ENCODE assay signal across 14 cellular contexts in genomic region chr6:163668061-163668426, GRCh38.
DNase-seq lines count a peak whose midpoint lies in the region; ATAC-seq, FAIRE-seq and TF ChIP-seq lines count a peak whose summit lies in the region.
"Had no signal": no experiment of that assay in that cellular context is flagged by ENCODE, and none has a peak within 500 bp of the region (broad histone marks: within the 10 kb centered on the region; RNA-seq: fewer than 3 reads in every experiment).

No MANE protein-coding gene starts in this region.

- no peaks in the 10 kb centered on the region for H4K20me1 ChIP-seq in osteoblast (ENCODE audit: insufficient read depth, low read length)

- H2AFZ ChIP-seq in osteoblast (ENCODE audit: low read length): no peak overlapping the region
- H2AFZ ChIP-seq: PC-9 had no signal

- POLR2A ChIA-PET in CD4-positive, alpha-beta T cell (lab: Charles Lee): no interaction called here

- H3K27ac Mint-ChIP-seq in CD4-positive, alpha-beta T cell: no peak overlapping the region

- no peaks in the 10 kb centered on the region for H3K9me3 ChIP-seq in osteoblast (ENCODE audit: low read depth, low read length)
- no peaks in the 10 kb centered on the region for H3K9me3 ChIP-seq in CD4-positive, alpha-beta T cell (ENCODE audit: control insufficient read depth, low read length)
- H3K9me3 ChIP-seq: BE2C had no signal

- ATAC-seq in GM21367 (IDR thresholded peaks at IDR 0.05; ENCODE audit: unreplicated experiment): peak; percentile 61
- peak; percentile 71 for ATAC-seq in HG03064 (IDR thresholded peaks at IDR 0.05; ENCODE audit: low read depth, unreplicated experiment)
- no peak for ATAC-seq in CD4-positive, alpha-beta T cell (ENCODE audit: poor library complexity)

- H3K4me3 ChIP-seq in dorsolateral prefrontal cortex (peak overlapping the region in 3 of 59 donors; percentile 3 to 18 (median 12)), osteoblast (ENCODE audit: insufficient read depth, low read length) (no peak overlapping the region)
- H3K4me3 ChIP-seq: PC-9 had no signal

- no peaks in the 10 kb centered on the region for H3K79me2 ChIP-seq in osteoblast (ENCODE audit: insufficient read depth, low read length)

- H3K27ac ChIP-seq in dorsolateral prefrontal cortex (peak overlapping the region in 30 of 59 donors; percentile 4 to 79 (median 46)), osteoblast (ENCODE audit: low read depth, low read length) (no peak overlapping the region)
- H3K27ac ChIP-seq in CD4-positive, alpha-beta T cell (ENCODE audit: low read depth, low read length): no peak overlapping the region
- H3K27ac ChIP-seq: PC-9 had no signal

- DNase-seq in GM12892 (ENCODE audit: insufficient read length) (peak; percentile 32), dorsolateral prefrontal cortex (no peak), osteoblast (ENCODE audit: insufficient read length, low spot score, missing footprints) (no peak)
- DNase-seq in stimulated activated naive CD4-positive, alpha-beta T cell (lab: John Stamatoyannopoulos, UW): no peak
- no peak for DNase-seq in activated naive CD4-positive, alpha-beta T cell treated with Interleukin-2 at 50 U/mL for 16 hours
- DNase-seq in CD4-positive, alpha-beta T cell: no peak
- DNase-seq: BE2C, NCI-H1930, PC-9 had no signal

- H3K36me3 Mint-ChIP-seq in CD4-positive, alpha-beta T cell (ENCODE audit: low read depth): no peaks in the 10 kb centered on the region

- no peaks in the 10 kb centered on the region for H3K9me3 Mint-ChIP-seq in CD4-positive, alpha-beta T cell

- intact Hi-C loops in dorsolateral prefrontal cortex (cut with DNase I): no loop called here
- intact Hi-C loops in CD4-positive, alpha-beta T cell (cut with DNase I, micrococcal nuclease): no loop called here

- H3K4me1 ChIP-seq in osteoblast (ENCODE audit: insufficient read depth, low read length): no peaks in the 10 kb centered on the region

- TF ChIP-seq CTCF in dorsolateral prefrontal cortex (IDR thresholded peaks at IDR 0.05 in 54 of 56, conservative IDR thresholded peaks at IDR 0.05 in 2 of 56; ENCODE audit: low read depth in 1 of 56, partially characterized antibody in 56 of 56): no peak
- TF ChIP-seq CTCF in osteoblast (IDR thresholded peaks at IDR 0.05; ENCODE audit: extremely low read depth, low read depth, low read length): no peak
- TF ChIP-seq CTCF in CD4-positive, alpha-beta T cell (IDR thresholded peaks at IDR 0.05): no peak

- CTCF ChIA-PET in CD4-positive, alpha-beta T cell (lab: Charles Lee): no interaction called here

- H3K4me2 ChIP-seq in osteoblast (ENCODE audit: insufficient read depth, low read length): no peak overlapping the region
- H3K4me2 ChIP-seq: PC-9 had no signal

- no peak for TF ChIP-seq POLR2A in GM12892 (IDR thresholded peaks at IDR 0.05; ENCODE audit: low read depth, low read length)

- peaks cover 8% of the 10 kb centered on the region for H3K27me3 Mint-ChIP-seq in CD4-positive, alpha-beta T cell

- H3K36me3 ChIP-seq in osteoblast (ENCODE audit: insufficient read depth, low read length): no peaks in the 10 kb centered on the region
- H3K36me3 ChIP-seq: BE2C had no signal

- H3K27me3 ChIP-seq in dorsolateral prefrontal cortex (no peaks in the 10 kb centered on the region), osteoblast (ENCODE audit: insufficient read depth, low read length) (no peaks in the 10 kb centered on the region)
- no peaks in the 10 kb centered on the region for H3K27me3 ChIP-seq in CD4-positive, alpha-beta T cell (ENCODE audit: control insufficient read depth, insufficient read depth, low read length)
- H3K27me3 ChIP-seq: BE2C had no signal

- no peak overlapping the region for H3K4me3 Mint-ChIP-seq in CD4-positive, alpha-beta T cell

- H3K4me1 Mint-ChIP-seq in CD4-positive, alpha-beta T cell (ENCODE audit: low read depth): peaks cover 8% of the 10 kb centered on the region

- FAIRE-seq in GM12892 (lab: Jason Lieb, UNC): peak; percentile 63
- FAIRE-seq: bronchial epithelial cell, HTR-8/SVneo, TTC549 had no signal

Comparison
In these comparisons a context has a peak if more than half of its experiments do, and no peak if none do; other contexts are left out.
1. H3K27ac ChIP-seq: peak in dorsolateral prefrontal cortex (30 of 59); none in osteoblast (single experiment) and CD4-positive, alpha-beta T cell (single experiment).